ENCODE assay signal across 8 cellular contexts in genomic region chr20:43914697-43915208, GRCh38. TPM values are rescaled to one million over a fixed set of nuclear protein-coding genes. Genes with fewer than 3 reads are reported as not detected.
A peak's percentile ranks its signal among the peaks of the same experiment; 100 is the strongest.
DNase-seq lines count a peak whose midpoint lies in the region; ATAC-seq, FAIRE-seq and TF ChIP-seq lines count a peak whose summit lies in the region.

Gene TOX2 (plus strand): TSS chr20:43914852. CDS start chr20:43914892, 40 bp downstream.

- peaks cover 8% of the 10 kb centered on the region for H3K4me1 ChIP-seq in hepatocyte (ENCODE audit: insufficient read depth)

- peaks cover 54% of the 10 kb centered on the region for H3K27me3 ChIP-seq in hepatocyte

- peak; percentile 65 for DNase-seq in GM18507 (ENCODE audit: extremely low spot score, insufficient read length, low read depth)
- peak; percentile 58 for DNase-seq in RKO (ENCODE audit: low spot score)
- DNase-seq in activated naive CD4-positive, alpha-beta T cell treated with anti-CD3 and anti-CD28 coated beads, Interleukin-2, amount 50 U/mL, for 72 hours (ENCODE audit: low spot score in 2 of 2) = peak in 1 of 2 donors; percentile 58
- peak; percentile 70 for DNase-seq in hepatocyte (ENCODE audit: low spot score)
- DNase-seq in stimulated activated CD4-positive, alpha-beta T cell treated with anti-CD3 and anti-CD28 coated beads, Interleukin-15, amount 100 ng/mL, for 1 hour (ENCODE audit: low read depth in 1 of 2, low spot score in 1 of 2) = peak; percentile 15 to 33
- no peak for DNase-seq in NCI-H526 treated with DMSO at 0.1 percent for 48 hours (lab: John Stamatoyannopoulos, UW)

- peaks cover 0 to 12% of the 10 kb centered on the region in 2 donors for H3K9me3 Mint-ChIP-seq in activated naive CD4-positive, alpha-beta T cell treated with anti-CD3 and anti-CD28 coated beads, Interleukin-2, amount 50 U/mL, for 72 hours

- peak within 1 kb of the TSS; percentile 42 for H3K4me3 ChIP-seq in hepatocyte

- no peak for TF ChIP-seq CTCF in hepatocyte (IDR thresholded peaks at IDR 0.05; ENCODE audit: poor library complexity)

- peak within 1 kb of the TSS; percentile 36 to 79 for H3K27ac Mint-ChIP-seq in activated naive CD4-positive, alpha-beta T cell treated with anti-CD3 and anti-CD28 coated beads, Interleukin-2, amount 50 U/mL, for 72 hours

- H3K36me3 Mint-ChIP-seq in activated naive CD4-positive, alpha-beta T cell treated with anti-CD3 and anti-CD28 coated beads, Interleukin-2, amount 50 U/mL, for 72 hours = peaks cover 19 to 42% of the 10 kb centered on the region in 2 donors

- ATAC-seq in HG02981 (IDR thresholded peaks at IDR 0.05; ENCODE audit: unreplicated experiment) (peak; percentile 44), HG03442 (IDR thresholded peaks at IDR 0.05; ENCODE audit: unreplicated experiment) (no peak)
- peak; percentile 47 to 80 for ATAC-seq in activated naive CD4-positive, alpha-beta T cell treated with anti-CD3 and anti-CD28 coated beads, Interleukin-2, amount 50 U/mL, for 72 hours

- H2AFZ ChIP-seq in hepatocyte = peak within 1 kb of the TSS; percentile 71

- H4K20me1 ChIP-seq in hepatocyte (ENCODE audit: insufficient read depth, poor library complexity, severe bottlenecking) = no peaks in the 10 kb centered on the region

- H3K36me3 ChIP-seq in hepatocyte (replicated peaks; ENCODE audit: insufficient read depth, low read depth) = no peaks in the 10 kb centered on the region

- no peaks in the 10 kb centered on the region for H3K9me2 ChIP-seq in hepatocyte (replicated peaks; ENCODE audit: insufficient read depth)

- H3K79me2 ChIP-seq in hepatocyte = peaks cover 5% of the 10 kb centered on the region

- no peak for FAIRE-seq in GM18507 (lab: Jason Lieb, UNC)

- H3K4me2 ChIP-seq in hepatocyte = peak within 1 kb of the TSS; percentile 89

- H3K27ac ChIP-seq in hepatocyte = no peak within 1 kb of the TSS

- WGBS in hepatocyte (ENCODE audit: low lambda C conversion rate, missing lambda C conversion rate) = 3% methylated on average over 18 of the region's 79 CpGs

- no peaks in the 10 kb centered on the region for H3K9me3 ChIP-seq in hepatocyte (ENCODE audit: low read depth)

RNA-seq across cellular contexts. Expression of gene TOX2, which starts in this region (rescaled TPM):
- 1 to 10 TPM; 1.5 to 3.6 TPM for total RNA-seq in activated naive CD4-positive, alpha-beta T cell treated with anti-CD3 and anti-CD28 coated beads, Interleukin-2, amount 50 U/mL, for 72 hours
- total RNA-seq in hepatocyte = 0.87 and 2.8 TPM in 2 replicates
- polyA plus RNA-seq in hepatocyte = 12.1 and 13.4 TPM in 2 replicates
